Comparison of ENCODE assay signal across 9 cellular contexts in the genomic region with DNA sequence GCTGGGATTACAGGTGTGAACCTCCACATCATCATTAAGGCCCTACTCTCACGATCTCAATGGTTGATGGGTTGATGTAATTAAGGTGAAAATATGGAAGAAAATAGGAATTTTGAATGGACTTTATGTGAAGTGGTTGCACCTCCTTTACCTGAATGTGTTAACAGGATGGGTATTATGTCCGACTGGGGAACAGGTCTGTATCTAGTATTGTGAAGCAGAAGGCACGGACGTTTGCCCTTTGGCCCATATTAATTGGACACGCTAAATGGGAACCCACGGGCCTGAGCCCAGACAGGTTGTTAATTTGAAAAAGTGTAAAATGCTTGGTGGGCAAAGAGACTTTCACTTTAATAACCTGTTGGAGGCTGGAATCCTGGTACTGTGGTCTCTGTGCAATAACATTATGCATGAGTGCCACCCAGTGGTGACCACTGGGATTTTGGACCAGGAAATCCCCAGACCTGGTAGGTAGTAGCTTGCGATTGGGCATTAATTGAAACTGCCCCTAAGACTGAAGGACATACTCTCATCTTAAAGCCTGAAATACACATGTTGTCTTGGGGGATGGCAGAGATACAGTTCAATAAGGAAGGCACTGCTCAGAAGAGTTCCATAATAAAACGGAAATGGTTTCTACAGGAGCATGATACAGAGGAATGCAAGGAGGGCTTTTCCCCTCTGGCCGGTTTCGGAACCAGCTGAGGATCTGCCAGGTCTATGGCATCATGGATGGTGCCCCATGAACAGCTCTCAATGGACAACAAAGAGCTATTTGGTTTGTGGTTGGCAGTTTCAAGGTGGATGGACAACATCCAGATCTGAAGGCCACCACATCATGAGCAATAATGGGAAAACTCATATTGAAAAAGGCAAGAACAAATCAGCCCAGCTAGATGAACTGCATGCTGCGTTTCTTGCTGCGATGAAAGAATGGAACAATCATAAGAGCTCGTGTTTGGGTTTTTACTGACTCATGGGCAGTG. TPM values are rescaled to one million over a fixed set of nuclear protein-coding genes. Genes with fewer than 3 reads are reported as not detected.
DNase-seq lines count a peak whose midpoint lies in the region; FAIRE-seq and TF ChIP-seq lines count a peak whose summit lies in the region.
"Had no signal": no experiment of that assay in that cellular context is flagged by ENCODE, and none has a peak within 500 bp of the region (broad histone marks: within the 10 kb centered on the region; RNA-seq: fewer than 3 reads in every experiment).

No MANE protein-coding gene starts in this region.

- TF ChIP-seq CTCF in bronchial epithelial cell (IDR thresholded peaks at IDR 0.05; ENCODE audit: insufficient read depth, low read length, severe bottlenecking): peak; percentile 71
- TF ChIP-seq CTCF in kidney (IDR thresholded peaks at IDR 0.05; ENCODE audit: borderline replicate concordance, extremely low read depth, insufficient read depth): peak; percentile 93

- intact Hi-C loops in kidney (cut with DNase I): loop anchor here (5.0 kb wide), 1 partner anchor 74 kb away; no protein-coding TSS in a partner anchor

- no peak overlapping the region for H3K9ac ChIP-seq in kidney (ENCODE audit: low read length in 2 of 2)

- no peaks in the 10 kb centered on the region for H3K36me3 ChIP-seq in bronchial epithelial cell (ENCODE audit: control insufficient read depth, insufficient read depth, low read length)
- H3K36me3 ChIP-seq in kidney (ENCODE audit: control insufficient read depth in 1 of 2, insufficient read depth in 2 of 2, low read length in 2 of 2): no peaks in the 10 kb centered on the region

- DNase-seq in DMS153 (lab: John Stamatoyannopoulos, UW) (peak; percentile 66), HCEC 1CT (peak; percentile 58), NCI-H2171 treated with DMSO at 0.1 percent for 48 hours (lab: John Stamatoyannopoulos, UW) (peak; percentile 67), bronchial epithelial cell (ENCODE audit: low read depth) (peak; percentile 77), kidney (no peak), NCI-H446 treated with DMSO at 0.1 percent for 48 hours (lab: John Stamatoyannopoulos, UW) (no peak)
- DNase-seq in activated CD4-positive, CD25-positive, alpha-beta regulatory T cell (lab: John Stamatoyannopoulos, UW): peak; percentile 44 to 63 (median 54)
- peak; percentile 78 to 81 for DNase-seq in stimulated activated CD4-positive, alpha-beta T cell treated with anti-CD3 and anti-CD28 coated beads, Interleukin-2, amount 100 ng/mL, for 24 hours

- H3K27ac ChIP-seq in kidney (ENCODE audit: low read depth in 2 of 2, low read length in 2 of 2): no peak overlapping the region

- no peak overlapping the region for H3K4me3 ChIP-seq in bronchial epithelial cell (ENCODE audit: low read depth, low read length)
- H3K4me3 ChIP-seq in kidney (ENCODE audit: low read length in 2 of 2): peak overlapping the region; percentile 8 to 25

- no peaks in the 10 kb centered on the region for H3K27me3 ChIP-seq in bronchial epithelial cell (ENCODE audit: control insufficient read depth, insufficient read depth, low read length)

- FAIRE-seq in bronchial epithelial cell (lab: Jason Lieb, UNC) (peak; percentile 96), kidney (lab: Jason Lieb, UNC) (peak; percentile 56)
- FAIRE-seq: colon had no signal

- H3K4me1 ChIP-seq in kidney (ENCODE audit: control insufficient read depth in 1 of 2, insufficient read depth in 1 of 2, low read depth in 1 of 2, low read length in 2 of 2): no peaks in the 10 kb centered on the region

- H3K9me3 ChIP-seq in kidney (ENCODE audit: control insufficient read depth in 1 of 2, low read length in 2 of 2): no peaks in the 10 kb centered on the region

RNA-seq across cellular contexts. Expression of gene BICD2, which starts 26.2 kb away (rescaled TPM):
- total RNA-seq in bronchial epithelial cell (92.7 and 138 TPM in 2 replicates), kidney (25.2 TPM)
- 10.0 TPM for polyA plus RNA-seq in kidney (ENCODE audit: insufficient read depth, low read depth, low replicate concordance)

Comparison
In these comparisons a context has a peak if more than half of its experiments do, and no peak if none do; other contexts are left out.
1. DNase-seq: peak in DMS153 (single experiment), HCEC 1CT (single experiment), NCI-H2171 treated with DMSO at 0.1 percent for 48 hours (single experiment), activated CD4-positive, CD25-positive, alpha-beta regulatory T cell (4 of 4), bronchial epithelial cell (single experiment) and stimulated activated CD4-positive, alpha-beta T cell treated with anti-CD3 and anti-CD28 coated beads, Interleukin-2, amount 100 ng/mL, for 24 hours (2 of 2); none in kidney (single experiment) and NCI-H446 treated with DMSO at 0.1 percent for 48 hours (single experiment).